Comparison of ENCODE assay signal across 12 cellular contexts in the genomic region with DNA sequence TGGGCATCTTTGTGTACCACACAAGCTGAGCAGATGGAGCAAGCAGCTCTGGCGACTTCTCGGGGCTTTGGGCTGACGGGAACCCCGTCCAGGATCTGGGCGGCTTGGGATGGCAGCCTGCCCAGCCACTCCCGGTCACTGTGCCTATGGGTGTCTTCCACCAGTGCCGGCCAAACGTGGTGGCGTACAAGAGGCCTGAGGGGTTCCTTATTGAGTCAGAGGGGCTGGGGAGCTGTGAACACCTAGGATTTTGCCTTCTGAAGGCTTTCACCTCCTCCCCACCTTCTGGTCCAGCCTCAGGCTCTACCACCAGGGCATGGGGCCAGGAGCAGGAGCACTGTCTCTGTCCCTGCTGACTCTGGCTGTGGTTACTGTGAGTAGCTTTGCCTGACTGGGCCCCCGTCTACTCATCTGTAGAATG.
DNase-seq lines count a peak whose midpoint lies in the region; ATAC-seq and TF ChIP-seq lines count a peak whose summit lies in the region.
"Had no signal": no experiment of that assay in that cellular context is flagged by ENCODE, and none has a peak within 500 bp of the region (broad histone marks: within the 10 kb centered on the region; RNA-seq: fewer than 3 reads in every experiment).

No MANE protein-coding gene starts in this region.

- peak; percentile 9 to 48 (median 26) for ATAC-seq in heart right ventricle
- ATAC-seq in psoas muscle, result peak; percentile 9 to 21 (median 16)

- peak overlapping the region; percentile 64 to 78 for H3K27ac ChIP-seq in ascending aorta
- H3K27ac ChIP-seq in heart right ventricle, result peak overlapping the region; percentile 67 to 93 (median 87)
- H3K27ac ChIP-seq in psoas muscle, result peak overlapping the region; percentile 73

- H3K4me3 ChIP-seq in AG10803 (ENCODE audit: low read length) (no peak overlapping the region), ascending aorta (no peak overlapping the region), heart right ventricle (no peak overlapping the region), psoas muscle (no peak overlapping the region)

- no peak for TF ChIP-seq CTCF in AG10803 (conservative IDR thresholded peaks at IDR 0.05; ENCODE audit: low read length)
- no peak for TF ChIP-seq CTCF in ascending aorta (IDR thresholded peaks at IDR 0.05)
- no peak for TF ChIP-seq CTCF in heart right ventricle (IDR thresholded peaks at IDR 0.05)
- no peak for TF ChIP-seq CTCF in psoas muscle (IDR thresholded peaks at IDR 0.05)

- H3K27me3 ChIP-seq in ascending aorta (no peaks in the 10 kb centered on the region), heart right ventricle (no peaks in the 10 kb centered on the region), psoas muscle (ENCODE audit: insufficient read depth in 3 of 3, low read length in 2 of 3) (no peaks in the 10 kb centered on the region)

- DNase-seq in AG10803 (ENCODE audit: low read depth), result peak; percentile 52
- no peak for DNase-seq in ascending aorta (ENCODE audit: low spot score in 2 of 2)
- DNase-seq in heart right ventricle, result peak; percentile 36 to 74
- DNase-seq in psoas muscle, result peak; percentile 71 to 79
- no peak for DNase-seq in LoVo (ENCODE audit: low spot score)
- no peak for DNase-seq in NCI-H510A (lab: John Stamatoyannopoulos, UW)
- no peak for DNase-seq in activated CD4-positive, alpha-beta T cell treated with anti-CD3 and anti-CD28 coated beads, Interleukin-2, amount 50 U/mL, for 4 hours
- no peak for DNase-seq in iPS-NIHi7 (ENCODE audit: extremely low spot score)
- DNase-seq: ACHN; activated CD4-positive, CD25-positive, alpha-beta regulatory T cell; dermis blood vessel endothelial cell; NCI-H345 had no signal

- H3K9me3 ChIP-seq in ascending aorta, result no peaks in the 10 kb centered on the region
- H3K9me3 ChIP-seq in heart right ventricle, result no peaks in the 10 kb centered on the region
- H3K9me3 ChIP-seq in psoas muscle, result no peaks in the 10 kb centered on the region

- 10 to 22% methylated on average over 10 of the region's 10 CpGs for WGBS in heart right ventricle, 2 donors
- WGBS in psoas muscle, 3 donors, result 28 to 59% (median 36%) methylated on average over 10 of the region's 10 CpGs

- peaks cover 18 to 23% of the 10 kb centered on the region in 2 donors for H3K4me1 ChIP-seq in ascending aorta
- H3K4me1 ChIP-seq in heart right ventricle, result peaks cover 42 to 80% (median 70%) of the 10 kb centered on the region in 9 donors
- peaks cover 40% of the 10 kb centered on the region for H3K4me1 ChIP-seq in psoas muscle

- intact Hi-C loops in ascending aorta (cut with DNase I), result no loop called here
- intact Hi-C loops in heart right ventricle (cut with DNase I), result loop anchor here in 3 of 10 donors (2.0 to 5.0 kb wide), 2 partner anchors 53 kb away; no protein-coding TSS in a partner anchor
- intact Hi-C loops in psoas muscle (cut with DNase I), result no loop called here

- H3K36me3 ChIP-seq in ascending aorta (peaks cover 20 to 23% of the 10 kb centered on the region in 2 donors), heart right ventricle (peaks cover 0 to 59% (median 22%) of the 10 kb centered on the region in 9 donors), psoas muscle (ENCODE audit: insufficient read depth in 1 of 2, low read depth in 1 of 2) (peaks cover 0 to 20% of the 10 kb centered on the region in 2 donors)

Comparison
In these comparisons a context has a peak if more than half of its experiments do, and no peak if none do; other contexts are left out.
1. DNase-seq: peak in AG10803 (single experiment), heart right ventricle (2 of 2) and psoas muscle (2 of 2); none in ascending aorta (0 of 2), LoVo (single experiment), NCI-H510A (single experiment), activated CD4-positive, alpha-beta T cell treated with anti-CD3 and anti-CD28 coated beads, Interleukin-2, amount 50 U/mL, for 4 hours (0 of 2) and iPS-NIHi7 (single experiment).
2. Peak in every context shown above with its lines, with median percentiles within 50 percentile points of each other: H3K27ac ChIP-seq.